ENCODE assay signal across 10 cellular contexts in genomic region chr17:19142419-19142818, GRCh38. TPM values are rescaled to one million over a fixed set of nuclear protein-coding genes. Genes with fewer than 3 reads are reported as not detected.
DNase-seq lines count a peak whose midpoint lies in the region; ATAC-seq and TF ChIP-seq lines count a peak whose summit lies in the region.
"Not testable (repeated sequence)": the region's sequence is repeated elsewhere in the genome, so short reads cannot be mapped to it uniquely, and the experiment has no call there.
"Had no signal": no experiment of that assay in that cellular context is flagged by ENCODE, and none has a peak within 500 bp of the region (broad histone marks: within the 10 kb centered on the region; RNA-seq: fewer than 3 reads in every experiment).

No MANE protein-coding gene starts in this region.

- not testable (repeated sequence) for H3K36me3 Mint-ChIP-seq in activated T-cell treated with anti-CD3 and anti-CD28 coated beads, Interleukin-2, amount 50 U/mL, for 4 hours (ENCODE audit: insufficient read depth); chondrocyte (ENCODE audit: low read depth); neural crest cell (ENCODE audit: low read depth)

- H3K27ac ChIP-seq in SK-N-SH (ENCODE audit: low read depth in 2 of 2, low read length in 1 of 2); right atrium auricular region; upper lobe of right lung: not testable (repeated sequence)

- not testable (repeated sequence) for H3K36me3 ChIP-seq in SK-N-SH (replicated peaks in 1 of 2; ENCODE audit: control insufficient read depth in 1 of 2, insufficient read depth in 2 of 2, low read length in 1 of 2); right atrium auricular region; upper lobe of right lung

- peak; percentile 54 to 66 for ATAC-seq in activated T-cell treated with anti-CD3 and anti-CD28 coated beads, Interleukin-2, amount 50 U/mL, for 4 hours
- ATAC-seq in upper lobe of right lung = peak; percentile 79

- H3K9ac ChIP-seq in SK-N-SH = not testable (repeated sequence)

- TF ChIP-seq CTCF in GM12864 (IDR thresholded peaks at IDR 0.05; ENCODE audit: low read depth, low read length, missing control alignments) (peak; percentile 38), chondrocyte (IDR thresholded peaks at IDR 0.05) (peak; percentile 61), neural crest cell (conservative IDR thresholded peaks at IDR 0.05) (peak; percentile 45), upper lobe of right lung (IDR thresholded peaks at IDR 0.05) (peak; percentile 39)
- not testable (repeated sequence) for TF ChIP-seq CTCF in SK-N-SH (IDR thresholded peaks at IDR 0.05); right atrium auricular region (IDR thresholded peaks at IDR 0.05)

- not testable (repeated sequence) for H3K27me3 Mint-ChIP-seq in activated T-cell treated with anti-CD3 and anti-CD28 coated beads, Interleukin-2, amount 50 U/mL, for 4 hours (ENCODE audit: low read depth); chondrocyte (ENCODE audit: low read depth); neural crest cell (ENCODE audit: low read depth)

- H3K4me3 ChIP-seq in GM12864 (ENCODE audit: low read depth, low read length); SK-N-SH (ENCODE audit: low read depth in 2 of 2, low read length in 1 of 2); right atrium auricular region; upper lobe of right lung: not testable (repeated sequence)

- CTCF ChIA-PET in SK-N-SH (lab: Yijun Ruan, JAX) = not testable (repeated sequence)

- H2AFZ ChIP-seq in SK-N-SH (ENCODE audit: low read depth) = not testable (repeated sequence)

- no CpG with 5 or more reads among the region's 4 CpGs for WGBS in SK-N-SH (ENCODE audit: low lambda C conversion rate)

- H3K79me2 ChIP-seq in SK-N-SH (ENCODE audit: insufficient read depth) = not testable (repeated sequence)

- intact Hi-C loops in upper lobe of right lung (cut with DNase I) = not testable (repeated sequence)

- POLR2A ChIA-PET in SK-N-SH (lab: Yijun Ruan, JAX) = not testable (repeated sequence)

- not testable (repeated sequence) for H3K27me3 ChIP-seq in SK-N-SH (ENCODE audit: insufficient read depth); right atrium auricular region; upper lobe of right lung

- TF ChIP-seq EP300 in SK-N-SH (IDR thresholded peaks at IDR 0.05; ENCODE audit: borderline replicate concordance in 1 of 2, low read depth in 1 of 2, low read length in 1 of 2) = not testable (repeated sequence)

- H3K4me1 ChIP-seq in SK-N-SH (ENCODE audit: control insufficient read depth in 1 of 2, insufficient read depth in 2 of 2, low read depth in 1 of 2, low read length in 1 of 2); right atrium auricular region; upper lobe of right lung: not testable (repeated sequence)

- not testable (repeated sequence) for H3K9me2 ChIP-seq in SK-N-SH

- not testable (repeated sequence) for H3F3A ChIP-seq in SK-N-SH (replicated peaks; ENCODE audit: insufficient read depth)

- H4K20me1 ChIP-seq in SK-N-SH (ENCODE audit: insufficient read depth) = not testable (repeated sequence)

- not testable (repeated sequence) for H3K4me3 Mint-ChIP-seq in activated T-cell treated with anti-CD3 and anti-CD28 coated beads, Interleukin-2, amount 50 U/mL, for 4 hours; chondrocyte (ENCODE audit: unreplicated experiment); neural crest cell

- not testable (repeated sequence) for H3K27ac Mint-ChIP-seq in chondrocyte (ENCODE audit: unreplicated experiment); neural crest cell (ENCODE audit: unreplicated experiment)

- H3K9me3 ChIP-seq in SK-N-SH, right atrium auricular region, upper lobe of right lung: not testable (repeated sequence)

- not testable (repeated sequence) for H3K4me2 ChIP-seq in SK-N-SH

- not testable (repeated sequence) for DNase-seq in GM12864 (ENCODE audit: low read depth); SK-N-SH; activated T-cell treated with anti-CD3 and anti-CD28 coated beads, Interleukin-2, amount 50 U/mL, for 4 hours; chondrocyte (ENCODE audit: low spot score)
- DNase-seq in right atrium auricular region (ENCODE audit: low spot score) (peak; percentile 56), neural crest cell (ENCODE audit: low read depth, low spot score) (peak; percentile 48), upper lobe of right lung (peak; percentile 77)
- peak; percentile 8 for DNase-seq in stimulated activated CD4-positive, alpha-beta T cell treated with anti-CD3 and anti-CD28 coated beads, Interleukin-1b, Interleukin-23, amount 100 ng/mL, for 48 hours

- not testable (repeated sequence) for H3K4me1 Mint-ChIP-seq in activated T-cell treated with anti-CD3 and anti-CD28 coated beads, Interleukin-2, amount 50 U/mL, for 4 hours (ENCODE audit: low read depth); chondrocyte (ENCODE audit: low read depth); neural crest cell

- not testable (repeated sequence) for H3K9me3 Mint-ChIP-seq in activated T-cell treated with anti-CD3 and anti-CD28 coated beads, Interleukin-2, amount 50 U/mL, for 4 hours; chondrocyte (ENCODE audit: low read depth); neural crest cell

- peak; percentile 44 for TF ChIP-seq RAD21 in SK-N-SH (IDR thresholded peaks at IDR 0.05; ENCODE audit: low read length)

TF ChIP-seq in SK-N-SH, 30 proteins besides CTCF, POLR2A, EP300 and RAD21:
- TF ChIP-seq SMC3 (IDR thresholded peaks at IDR 0.05; ENCODE audit: low read depth, low read length) = peak; percentile 30

RNA-seq across cellular contexts. Expression of gene GRAPL, which starts 15.0 kb away (rescaled TPM):
- not detected in 2 replicates for polyA plus RNA-seq in SK-N-SH (2012; rRNA removed)
- 0.04 TPM in 1 of 2 replicates, not detected in the other for polyA plus RNA-seq in SK-N-SH (2012; cell fraction: cytosol; rRNA removed)
- 0.41 and 0.61 TPM in 2 replicates for polyA plus RNA-seq in SK-N-SH (2012; cell fraction: nucleus; rRNA removed)
- total RNA-seq in activated T-cell treated with anti-CD3 and anti-CD28 coated beads, Interleukin-2, amount 50 U/mL, for 4 hours = 1 to 10 TPM; 1.4 to 2.5 (median 2.0) TPM
- total RNA-seq in chondrocyte (not detected in 3 replicates), right atrium auricular region (1 to 10 TPM in 1 of 2 donors, not detected in 1; 1.4 TPM), neural crest cell (1.2 and 1.8 TPM in 2 replicates), upper lobe of right lung (16.6 TPM)
- total RNA-seq: osteoblast, vagina had no signal
